1 cellular context compared by ENCODE assay signal in genomic region chr11:1448166-1448825, GRCh38.
TF ChIP-seq lines count a peak whose summit lies in the region.

No MANE protein-coding gene starts in this region.

TF ChIP-seq in Ishikawa, 13 proteins besides CTCF, POLR2A, EP300 and RAD21 (continued from another document):
- no peak for TF ChIP-seq EGR1 (IDR thresholded peaks at IDR 0.05)
- TF ChIP-seq, protein P1, sequence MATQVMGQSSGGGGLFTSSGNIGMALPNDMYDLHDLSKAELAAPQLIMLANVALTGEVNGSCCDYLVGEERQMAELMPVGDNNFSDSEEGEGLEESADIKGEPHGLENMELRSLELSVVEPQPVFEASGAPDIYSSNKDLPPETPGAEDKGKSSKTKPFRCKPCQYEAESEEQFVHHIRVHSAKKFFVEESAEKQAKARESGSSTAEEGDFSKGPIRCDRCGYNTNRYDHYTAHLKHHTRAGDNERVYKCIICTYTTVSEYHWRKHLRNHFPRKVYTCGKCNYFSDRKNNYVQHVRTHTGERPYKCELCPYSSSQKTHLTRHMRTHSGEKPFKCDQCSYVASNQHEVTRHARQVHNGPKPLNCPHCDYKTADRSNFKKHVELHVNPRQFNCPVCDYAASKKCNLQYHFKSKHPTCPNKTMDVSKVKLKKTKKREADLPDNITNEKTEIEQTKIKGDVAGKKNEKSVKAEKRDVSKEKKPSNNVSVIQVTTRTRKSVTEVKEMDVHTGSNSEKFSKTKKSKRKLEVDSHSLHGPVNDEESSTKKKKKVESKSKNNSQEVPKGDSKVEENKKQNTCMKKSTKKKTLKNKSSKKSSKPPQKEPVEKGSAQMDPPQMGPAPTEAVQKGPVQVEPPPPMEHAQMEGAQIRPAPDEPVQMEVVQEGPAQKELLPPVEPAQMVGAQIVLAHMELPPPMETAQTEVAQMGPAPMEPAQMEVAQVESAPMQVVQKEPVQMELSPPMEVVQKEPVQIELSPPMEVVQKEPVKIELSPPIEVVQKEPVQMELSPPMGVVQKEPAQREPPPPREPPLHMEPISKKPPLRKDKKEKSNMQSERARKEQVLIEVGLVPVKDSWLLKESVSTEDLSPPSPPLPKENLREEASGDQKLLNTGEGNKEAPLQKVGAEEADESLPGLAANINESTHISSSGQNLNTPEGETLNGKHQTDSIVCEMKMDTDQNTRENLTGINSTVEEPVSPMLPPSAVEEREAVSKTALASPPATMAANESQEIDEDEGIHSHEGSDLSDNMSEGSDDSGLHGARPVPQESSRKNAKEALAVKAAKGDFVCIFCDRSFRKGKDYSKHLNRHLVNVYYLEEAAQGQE (IDR thresholded peaks at IDR 0.05; ENCODE audit: low read depth) = no peak
- no peak for TF ChIP-seq TAF1 (IDR thresholded peaks at IDR 0.05; ENCODE audit: low read depth)
- no peak for TF ChIP-seq YY1 (IDR thresholded peaks at IDR 0.05; ENCODE audit: low read depth)
- TF ChIP-seq, protein P2, sequence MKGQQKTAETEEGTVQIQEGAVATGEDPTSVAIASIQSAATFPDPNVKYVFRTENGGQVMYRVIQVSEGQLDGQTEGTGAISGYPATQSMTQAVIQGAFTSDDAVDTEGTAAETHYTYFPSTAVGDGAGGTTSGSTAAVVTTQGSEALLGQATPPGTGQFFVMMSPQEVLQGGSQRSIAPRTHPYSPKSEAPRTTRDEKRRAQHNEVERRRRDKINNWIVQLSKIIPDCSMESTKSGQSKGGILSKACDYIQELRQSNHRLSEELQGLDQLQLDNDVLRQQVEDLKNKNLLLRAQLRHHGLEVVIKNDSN (IDR thresholded peaks at IDR 0.05) = no peak
- no peak for TF ChIP-seq NFIC (IDR thresholded peaks at IDR 0.05)
- no peak for TF ChIP-seq FOXM1 (IDR thresholded peaks at IDR 0.05; ENCODE audit: borderline replicate concordance, low read depth)
- no peak for TF ChIP-seq TCF12 (IDR thresholded peaks at IDR 0.05; ENCODE audit: low read depth)
- TF ChIP-seq, protein P3, sequence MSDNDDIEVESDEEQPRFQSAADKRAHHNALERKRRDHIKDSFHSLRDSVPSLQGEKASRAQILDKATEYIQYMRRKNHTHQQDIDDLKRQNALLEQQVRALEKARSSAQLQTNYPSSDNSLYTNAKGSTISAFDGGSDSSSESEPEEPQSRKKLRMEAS (IDR thresholded peaks at IDR 0.05) = no peak
- TF ChIP-seq CEBPB (IDR thresholded peaks at IDR 0.05) = no peak
- no peak for TF ChIP-seq CREB1 (IDR thresholded peaks at IDR 0.05; ENCODE audit: low read depth)
